In the genomic region with DNA sequence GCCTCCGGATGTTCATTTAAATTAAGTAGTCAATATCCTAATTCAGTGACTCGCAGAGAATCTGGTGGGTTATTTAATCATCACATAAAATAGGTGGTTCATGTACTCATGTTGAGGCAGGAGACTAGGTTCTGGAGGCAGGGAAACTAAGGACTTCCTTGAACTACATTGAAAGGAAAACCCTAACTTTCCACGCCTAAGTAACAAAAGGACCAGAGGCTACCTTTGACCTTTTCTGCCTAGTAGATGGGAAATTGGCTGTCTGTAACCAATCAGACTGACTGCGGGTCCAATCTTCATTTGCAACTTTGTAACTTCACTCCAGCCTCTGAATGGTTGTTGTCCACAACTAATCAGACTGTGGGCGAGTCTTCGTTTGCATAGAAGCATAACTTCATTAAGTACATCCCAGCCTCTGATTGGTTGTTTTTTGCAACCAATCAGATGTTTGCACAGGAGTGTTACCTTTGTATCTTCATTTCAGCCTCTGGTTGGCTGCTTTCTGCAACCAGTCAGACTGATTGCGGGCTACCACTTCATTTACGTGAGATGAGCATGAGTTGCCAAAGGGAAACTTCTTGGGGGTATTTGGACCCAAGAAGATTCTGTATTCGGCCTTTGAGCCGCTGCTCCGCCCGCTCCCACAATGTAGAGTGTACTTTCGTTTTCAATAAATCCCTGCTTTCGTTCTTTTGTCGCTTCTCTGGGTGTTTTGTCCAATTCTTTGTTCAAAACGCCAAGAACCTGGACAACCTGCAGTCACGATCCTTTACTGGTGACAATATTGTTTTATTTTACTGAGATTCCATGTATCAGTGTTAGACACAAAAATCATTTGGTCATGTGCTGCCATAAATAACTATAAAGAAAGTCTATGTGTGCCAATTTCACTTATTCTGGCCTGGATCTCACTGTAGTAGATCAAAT, we compare ENCODE assay signal across 1 cellular context.
TF ChIP-seq lines count a peak whose summit lies in the region.

No MANE protein-coding gene starts in this region.

TF ChIP-seq in HEK293T, 16 proteins besides CTCF, POLR2A, EP300 and RAD21 (continued from another document):
- TF ChIP-seq, protein P1, sequence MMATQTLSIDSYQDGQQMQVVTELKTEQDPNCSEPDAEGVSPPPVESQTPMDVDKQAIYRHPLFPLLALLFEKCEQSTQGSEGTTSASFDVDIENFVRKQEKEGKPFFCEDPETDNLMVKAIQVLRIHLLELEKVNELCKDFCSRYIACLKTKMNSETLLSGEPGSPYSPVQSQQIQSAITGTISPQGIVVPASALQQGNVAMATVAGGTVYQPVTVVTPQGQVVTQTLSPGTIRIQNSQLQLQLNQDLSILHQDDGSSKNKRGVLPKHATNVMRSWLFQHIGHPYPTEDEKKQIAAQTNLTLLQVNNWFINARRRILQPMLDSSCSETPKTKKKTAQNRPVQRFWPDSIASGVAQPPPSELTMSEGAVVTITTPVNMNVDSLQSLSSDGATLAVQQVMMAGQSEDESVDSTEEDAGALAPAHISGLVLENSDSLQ (IDR thresholded peaks at IDR 0.05), result no peak
- TF ChIP-seq LEF1 (IDR thresholded peaks at IDR 0.05; ENCODE audit: borderline replicate concordance) (no peak), BHLHE40 (IDR thresholded peaks at IDR 0.05; ENCODE audit: borderline replicate concordance) (no peak), NFRKB (IDR thresholded peaks at IDR 0.05) (no peak), L3MBTL2 (conservative IDR thresholded peaks at IDR 0.05) (no peak), SP1 (IDR thresholded peaks at IDR 0.05) (no peak), HDGF (IDR thresholded peaks at IDR 0.05; ENCODE audit: borderline replicate concordance) (no peak), ELF4 (IDR thresholded peaks at IDR 0.05) (no peak), FOXK2 (IDR thresholded peaks at IDR 0.05) (no peak), ZNF384 (IDR thresholded peaks at IDR 0.05) (no peak)
TF ChIP-seq in HEK293T: peak in this region for 0.
